Comparison of ENCODE assay signal across 25 cellular contexts in the genomic region with DNA sequence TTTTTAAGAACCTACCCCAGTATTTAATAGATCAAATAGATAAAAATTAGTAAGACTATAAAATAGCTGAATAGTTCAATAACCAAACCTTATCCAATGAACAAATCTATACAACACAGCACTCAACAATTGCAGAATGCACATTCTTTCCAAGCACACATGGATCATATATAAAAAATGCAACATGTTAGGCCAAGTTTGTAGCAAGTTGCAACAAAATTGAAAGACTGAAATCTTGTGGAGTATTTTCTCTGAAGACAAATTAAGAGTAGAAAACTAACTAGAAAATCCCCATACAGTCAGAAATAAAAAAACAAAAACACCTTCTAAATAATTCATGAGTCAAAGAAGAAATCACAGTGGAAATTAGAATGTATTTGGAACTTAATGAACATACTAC.
A peak's percentile ranks its signal among the peaks of the same experiment; 100 is the strongest.
DNase-seq lines count a peak whose midpoint lies in the region; FAIRE-seq and TF ChIP-seq lines count a peak whose summit lies in the region.
"Had no signal": no experiment of that assay in that cellular context is flagged by ENCODE, and none has a peak within 500 bp of the region (broad histone marks: within the 10 kb centered on the region; RNA-seq: fewer than 3 reads in every experiment).

No MANE protein-coding gene starts in this region.

- CTCF ChIA-PET in mammary epithelial cell (lab: Charles Lee; ENCODE audit: low non-redundant PET) (no interaction called here), MCF 10A (lab: Yijun Ruan, JAX) (no interaction called here)

- intact Hi-C loops in mammary epithelial cell (cut with micrococcal nuclease), result no loop called here
- intact Hi-C loops in MCF 10A (cut with micrococcal nuclease), result no loop called here

- H3K27me3 Mint-ChIP-seq in MCF 10A (ENCODE audit: insufficient read depth, unreplicated experiment), result peaks cover 73% of the 10 kb centered on the region

- H3K4me1 Mint-ChIP-seq in MCF 10A (ENCODE audit: insufficient read depth, unreplicated experiment), result no peaks in the 10 kb centered on the region
- H3K4me1 Mint-ChIP-seq: B cell had no signal

- H3K36me3 ChIP-seq in mammary epithelial cell (ENCODE audit: insufficient read depth, low read length), result no peaks in the 10 kb centered on the region
- H3K36me3 ChIP-seq: BLaER1 treated with 17β-estradiol and CSF1 and Interleukin-3, amounts not matched to agents 10 nM and 100 nM had no signal

- no peak overlapping the region for H3K9ac ChIP-seq in mammary epithelial cell (ENCODE audit: insufficient read depth, low read length)
- H3K9ac ChIP-seq: BLaER1 treated with 17β-estradiol and CSF1 and Interleukin-3, amounts not matched to agents 10 nM and 100 nM had no signal

- no peak overlapping the region for H3K4me3 Mint-ChIP-seq in MCF 10A (ENCODE audit: unreplicated experiment)
- H3K4me3 Mint-ChIP-seq: B cell; CD4-positive, alpha-beta T cell; CD8-positive, alpha-beta T cell had no signal

- no peaks in the 10 kb centered on the region for H3K9me3 ChIP-seq in mammary epithelial cell (replicated peaks; ENCODE audit: insufficient read depth, low read length)
- H3K9me3 ChIP-seq: A549; BLaER1 treated with 17β-estradiol and CSF1 and Interleukin-3, amounts not matched to agents 10 nM and 100 nM had no signal

- no peak overlapping the region for H3K4me3 ChIP-seq in mammary epithelial cell (replicated peaks in 1 of 3; ENCODE audit: insufficient read depth in 1 of 3, low read depth in 2 of 3, low read length in 3 of 3)
- H3K4me3 ChIP-seq: A549; BLaER1 treated with 17β-estradiol and CSF1 and Interleukin-3, amounts not matched to agents 10 nM and 100 nM; GM12878 had no signal

- H3K79me2 ChIP-seq in mammary epithelial cell (ENCODE audit: insufficient read depth, low read length), result no peaks in the 10 kb centered on the region

- TF ChIP-seq CTCF in mammary epithelial cell (conservative IDR thresholded peaks at IDR 0.05 in 1 of 2, IDR thresholded peaks at IDR 0.05 in 1 of 2; ENCODE audit: extremely low read depth in 1 of 2, insufficient read depth in 1 of 2, low read depth in 1 of 2, low read length in 2 of 2), result no peak
- TF ChIP-seq CTCF in MCF 10A (IDR thresholded peaks at IDR 0.05; ENCODE audit: unreplicated experiment), result no peak

- H3K4me1 ChIP-seq in mammary epithelial cell (ENCODE audit: insufficient read depth, low read length), result no peaks in the 10 kb centered on the region
- H3K4me1 ChIP-seq: A549; BLaER1 treated with 17β-estradiol and CSF1 and Interleukin-3, amounts not matched to agents 10 nM and 100 nM had no signal

- H3K27ac ChIP-seq in mammary epithelial cell (ENCODE audit: insufficient read depth, low read depth, low read length) (no peak overlapping the region), epithelial cell of prostate (peak overlapping the region; percentile 9)
- H3K27ac ChIP-seq: 22Rv1; A549; BLaER1 treated with 17β-estradiol and CSF1 and Interleukin-3, amounts not matched to agents 10 nM and 100 nM; C4-2B had no signal

- H3K9me3 Mint-ChIP-seq in MCF 10A (ENCODE audit: unreplicated experiment), result no peaks in the 10 kb centered on the region
- H3K9me3 Mint-ChIP-seq: CD4-positive, alpha-beta T cell; CD8-positive, alpha-beta T cell had no signal

- no TSS peak for BruUV-seq in mammary epithelial cell (replicated peaks; lab: Mats Ljungman, UMichigan)
- BruUV-seq in MCF 10A (replicated peaks; lab: Mats Ljungman, UMichigan), result no TSS peak

- no peaks in the 10 kb centered on the region for H3K36me3 Mint-ChIP-seq in MCF 10A (ENCODE audit: insufficient read depth, unreplicated experiment)
- H3K36me3 Mint-ChIP-seq: CD8-positive, alpha-beta T cell had no signal

- FAIRE-seq in colon (lab: Jason Lieb, UNC), result peak; percentile 58
- FAIRE-seq: A549, GM12878, GM12892, GM18507 had no signal

- dilution Hi-C loops in mammary epithelial cell (cut with HindIII; ENCODE audit: low sequenced_read_pairs), result no loop called here

- H2AFZ ChIP-seq in mammary epithelial cell (ENCODE audit: low read depth, low read length), result no peak overlapping the region

- H3K27ac Mint-ChIP-seq in MCF 10A (ENCODE audit: low read depth, unreplicated experiment), result no peak overlapping the region
- H3K27ac Mint-ChIP-seq: B cell; CD4-positive, alpha-beta T cell; CD8-positive, alpha-beta T cell had no signal

- POLR2A ChIA-PET in MCF 10A (lab: Yijun Ruan, JAX), result no interaction called here

- H3K27me3 ChIP-seq in mammary epithelial cell (ENCODE audit: insufficient read depth, low read length), result peaks cover 3% of the 10 kb centered on the region
- H3K27me3 ChIP-seq: BLaER1 treated with 17β-estradiol and CSF1 and Interleukin-3, amounts not matched to agents 10 nM and 100 nM had no signal

- H3K4me2 ChIP-seq in mammary epithelial cell (ENCODE audit: insufficient read depth, low read depth, low read length), result no peak overlapping the region
- H3K4me2 ChIP-seq: A549; BLaER1 treated with 17β-estradiol and CSF1 and Interleukin-3, amounts not matched to agents 10 nM and 100 nM had no signal

- in situ Hi-C loops in mammary epithelial cell (cut with MboI; ENCODE audit: low sequenced_read_pairs in 2 of 2), result no loop called here

- DNase-seq in mammary epithelial cell (peak; percentile 1), MCF 10A (ENCODE audit: unreplicated experiment) (no peak), epithelial cell of prostate (ENCODE audit: low read depth, low spot score) (no peak), retina (no peak), cerebellar nuclear complex (lab: John Stamatoyannopoulos, UW) (no peak), NCI-H526 treated with DMSO at 0.1 percent for 48 hours (lab: John Stamatoyannopoulos, UW) (no peak)
- DNase-seq: AML-193; CD4-positive, alpha-beta T cell; CD8-positive, alpha-beta T cell; DMS 273 treated with DMSO at 0.1 percent for 48 hours; DMS153; DMS53; DMS79; DND-41; EL; GDM1 had no signal

- H4K20me1 ChIP-seq in mammary epithelial cell (ENCODE audit: insufficient read depth, low read length), result no peaks in the 10 kb centered on the region
- H4K20me1 ChIP-seq: BLaER1 treated with 17β-estradiol and CSF1 and Interleukin-3, amounts not matched to agents 10 nM and 100 nM had no signal
